In genomic region chr4:182593864-182594263, GRCh38 we compare ENCODE assay signal across 1 cellular context.
TF ChIP-seq lines count a peak whose summit lies in the region.

No MANE protein-coding gene starts in this region.

TF ChIP-seq in GM23338, 12 proteins besides CTCF, POLR2A, EP300 and RAD21 (continued from another document):
- TF ChIP-seq ZNF462 (CRISPR knock-in tag; IDR thresholded peaks at IDR 0.05) = no peak
- TF ChIP-seq, protein P1, sequence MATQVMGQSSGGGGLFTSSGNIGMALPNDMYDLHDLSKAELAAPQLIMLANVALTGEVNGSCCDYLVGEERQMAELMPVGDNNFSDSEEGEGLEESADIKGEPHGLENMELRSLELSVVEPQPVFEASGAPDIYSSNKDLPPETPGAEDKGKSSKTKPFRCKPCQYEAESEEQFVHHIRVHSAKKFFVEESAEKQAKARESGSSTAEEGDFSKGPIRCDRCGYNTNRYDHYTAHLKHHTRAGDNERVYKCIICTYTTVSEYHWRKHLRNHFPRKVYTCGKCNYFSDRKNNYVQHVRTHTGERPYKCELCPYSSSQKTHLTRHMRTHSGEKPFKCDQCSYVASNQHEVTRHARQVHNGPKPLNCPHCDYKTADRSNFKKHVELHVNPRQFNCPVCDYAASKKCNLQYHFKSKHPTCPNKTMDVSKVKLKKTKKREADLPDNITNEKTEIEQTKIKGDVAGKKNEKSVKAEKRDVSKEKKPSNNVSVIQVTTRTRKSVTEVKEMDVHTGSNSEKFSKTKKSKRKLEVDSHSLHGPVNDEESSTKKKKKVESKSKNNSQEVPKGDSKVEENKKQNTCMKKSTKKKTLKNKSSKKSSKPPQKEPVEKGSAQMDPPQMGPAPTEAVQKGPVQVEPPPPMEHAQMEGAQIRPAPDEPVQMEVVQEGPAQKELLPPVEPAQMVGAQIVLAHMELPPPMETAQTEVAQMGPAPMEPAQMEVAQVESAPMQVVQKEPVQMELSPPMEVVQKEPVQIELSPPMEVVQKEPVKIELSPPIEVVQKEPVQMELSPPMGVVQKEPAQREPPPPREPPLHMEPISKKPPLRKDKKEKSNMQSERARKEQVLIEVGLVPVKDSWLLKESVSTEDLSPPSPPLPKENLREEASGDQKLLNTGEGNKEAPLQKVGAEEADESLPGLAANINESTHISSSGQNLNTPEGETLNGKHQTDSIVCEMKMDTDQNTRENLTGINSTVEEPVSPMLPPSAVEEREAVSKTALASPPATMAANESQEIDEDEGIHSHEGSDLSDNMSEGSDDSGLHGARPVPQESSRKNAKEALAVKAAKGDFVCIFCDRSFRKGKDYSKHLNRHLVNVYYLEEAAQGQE (IDR thresholded peaks at IDR 0.05; ENCODE audit: unreplicated experiment) = no peak
